23 cellular contexts compared by ENCODE assay signal in genomic region chr15:25378501-25378901, GRCh38.
DNase-seq lines count a peak whose midpoint lies in the region; ATAC-seq and TF ChIP-seq lines count a peak whose summit lies in the region.
"Had no signal": no experiment of that assay in that cellular context is flagged by ENCODE, and none has a peak within 500 bp of the region (broad histone marks: within the 10 kb centered on the region; RNA-seq: fewer than 3 reads in every experiment).

No MANE protein-coding gene starts in this region.

- H3K27ac ChIP-seq in spleen, result no peak overlapping the region
- H3K27ac ChIP-seq: heart right ventricle, lower lobe of right lung, neutrophil had no signal

- no peaks in the 10 kb centered on the region for H3K27me3 ChIP-seq in spleen (replicated peaks in 1 of 7)
- H3K27me3 ChIP-seq: heart right ventricle, neutrophil had no signal

- peaks cover 47% of the 10 kb centered on the region for H3K4me1 Mint-ChIP-seq in HFFc6 (ENCODE audit: low read depth)

- H3K9me3 ChIP-seq in spleen, result peaks cover 0 to 8% (median 5%) of the 10 kb centered on the region in 8 donors
- H3K9me3 ChIP-seq: neutrophil had no signal

- H3K9me3 Mint-ChIP-seq in HFFc6, result no peaks in the 10 kb centered on the region

- H3K4me3 ChIP-seq in spleen, result no peak overlapping the region
- H3K4me3 ChIP-seq: heart right ventricle, lower lobe of right lung had no signal

- TF ChIP-seq CTCF in HFFc6 (IDR thresholded peaks at IDR 0.05) (no peak), spleen (IDR thresholded peaks at IDR 0.05 in 8 of 11, conservative IDR thresholded peaks at IDR 0.05 in 3 of 11) (no peak)

- peak overlapping the region; percentile 41 for H3K27ac Mint-ChIP-seq in HFFc6
- H3K27ac Mint-ChIP-seq: immature natural killer cell; stimulated activated naive CD8-positive, alpha-beta T cell treated with anti-CD3 and anti-CD28 coated beads, Interleukin-15, Interleukin-2, amounts not matched to agents 100 ng/mL and 50 ng/mL, for 24 hours; T-helper 1 cell treated with Interleukin-12 subunit alpha and Interleukin-12 subunit beta and Interleukin-4 antibody, amounts not matched to agents 30 μg/mL and 1 μg/mL, for 36 hours; WTC11 had no signal

- TF ChIP-seq POLR2A in spleen (IDR thresholded peaks at IDR 0.05), result no peak

- intact Hi-C loops in spleen (cut with DNase I; ENCODE audit: low total_unique reads), result no loop called here

- peaks cover 2% of the 10 kb centered on the region; the same call in 1 of the 2 replicates for H3K27me3 Mint-ChIP-seq in HFFc6 (ENCODE audit: insufficient read depth)
- H3K27me3 Mint-ChIP-seq: stimulated activated naive CD8-positive, alpha-beta T cell treated with anti-CD3 and anti-CD28 coated beads, Interleukin-15, Interleukin-2, amounts not matched to agents 100 ng/mL and 50 ng/mL, for 24 hours had no signal

- peaks cover 0 to 71% (median 19%) of the 10 kb centered on the region in 6 donors for H3K36me3 ChIP-seq in spleen

- 70 to 82% (median 78%) methylated on average over 2 of the region's 2 CpGs for WGBS in spleen, 5 donors

- ATAC-seq in HG03039 (IDR thresholded peaks at IDR 0.05; ENCODE audit: unreplicated experiment), result no peak
- ATAC-seq: heart right ventricle, lower lobe of right lung, WTC11 had no signal

- peak; percentile 16 for DNase-seq in GM03348 (ENCODE audit: low spot score)
- no peak for DNase-seq in HFFc6
- peak; percentile 29 for DNase-seq in amniotic epithelial cell (ENCODE audit: low read depth)
- DNase-seq in iris pigment epithelial cell (ENCODE audit: low read depth), result peak; percentile 16
- no peak for DNase-seq in spleen
- no peak for DNase-seq in OCI-M1 (lab: John Stamatoyannopoulos, UW)
- DNase-seq: activated effector memory CD4-positive, alpha-beta T cell treated with Interleukin-2 at 50 U/mL for 16 hours; cerebellar nuclear complex; COR-L47; H7; heart right ventricle; immature natural killer cell; lower lobe of right lung; NCI-H1417 treated with DMSO at 0.1 percent for 48 hours; NCI-H69; retina; SHP77 treated with DMSO at 0.1 percent for 48 hours; trophoblast cell had no signal

- peak overlapping the region; percentile 6; the same call in 1 of the 2 replicates for H3K4me3 Mint-ChIP-seq in HFFc6
- H3K4me3 Mint-ChIP-seq: immature natural killer cell; stimulated activated naive CD8-positive, alpha-beta T cell treated with anti-CD3 and anti-CD28 coated beads, Interleukin-15, Interleukin-2, amounts not matched to agents 100 ng/mL and 50 ng/mL, for 24 hours; T-helper 1 cell treated with Interleukin-12 subunit alpha and Interleukin-12 subunit beta and Interleukin-4 antibody, amounts not matched to agents 30 μg/mL and 1 μg/mL, for 36 hours; WTC11 had no signal

- peaks cover 42% of the 10 kb centered on the region for H3K36me3 Mint-ChIP-seq in HFFc6 (ENCODE audit: low read depth)

- peaks cover 0 to 11% (median 0%) of the 10 kb centered on the region in 6 donors for H3K4me1 ChIP-seq in spleen
- H3K4me1 ChIP-seq: lower lobe of right lung had no signal

Comparison
In these comparisons a context has a peak if more than half of its experiments do, and no peak if none do; other contexts are left out.
1. DNase-seq: peak in GM03348 (single experiment), amniotic epithelial cell (single experiment) and iris pigment epithelial cell (single experiment); none in HFFc6 (single experiment), spleen (single experiment) and OCI-M1 (single experiment).